Comparison of ENCODE assay signal across 18 cellular contexts in genomic region chr19:3315676-3315973, GRCh38. TPM values are rescaled to one million over a fixed set of nuclear protein-coding genes. Genes with fewer than 3 reads are reported as not detected.
A peak's percentile ranks its signal among the peaks of the same experiment; 100 is the strongest.
DNase-seq lines count a peak whose midpoint lies in the region; ATAC-seq, FAIRE-seq and TF ChIP-seq lines count a peak whose summit lies in the region.
"Had no signal": no experiment of that assay in that cellular context is flagged by ENCODE, and none has a peak within 500 bp of the region (broad histone marks: within the 10 kb centered on the region; RNA-seq: fewer than 3 reads in every experiment).

No MANE protein-coding gene starts in this region.

- DNase-seq in HepG2 (ENCODE audit: low spot score): no peak
- no peak for DNase-seq in right lobe of liver
- DNase-seq in T-helper 17 cell: no peak
- no peak for DNase-seq in omental fat pad (ENCODE audit: low spot score)
- DNase-seq in NK-92 (lab: John Stamatoyannopoulos, UW; ENCODE audit: unreplicated experiment): no peak
- no peak for DNase-seq in left ventricle myocardium inferior
- DNase-seq: 8988T; C1 segment of cervical spinal cord; Calu3; CD4-positive, alpha-beta memory T cell; COR-L47; DMS153; DND-41; GOT3 had no signal

- H3K27me3 ChIP-seq in HepG2 (ENCODE audit: control insufficient read depth in 1 of 2, insufficient read depth in 2 of 2, low read length in 2 of 2) (peaks cover 6 to 37% of the 10 kb centered on the region in 2 experiments; a peak in 3 of 5 replicates), right lobe of liver (no peaks in the 10 kb centered on the region), left ventricle myocardium inferior (ENCODE audit: low read depth) (peaks cover 96% of the 10 kb centered on the region)

- BruUV-seq in HepG2 (replicated peaks; lab: Mats Ljungman, UMichigan): no TSS peak

- no peak overlapping the region for H3K4me3 ChIP-seq in HepG2 (replicated peaks in 1 of 3; ENCODE audit: insufficient read depth in 1 of 3, low read depth in 2 of 3, low read length in 3 of 3)
- no peak overlapping the region for H3K4me3 ChIP-seq in right lobe of liver
- no peak overlapping the region for H3K4me3 ChIP-seq in left ventricle myocardium inferior
- H3K4me3 ChIP-seq: HAP-1 had no signal

- no peaks in the 10 kb centered on the region for H4K20me1 ChIP-seq in HepG2 (ENCODE audit: insufficient read depth, low read length)

- no peaks in the 10 kb centered on the region for H3K79me2 ChIP-seq in HepG2 (ENCODE audit: insufficient read depth, low read length)

- ATAC-seq in HepG2 (no peak), right lobe of liver (no peak), T-helper 17 cell (no peak), omental fat pad (ENCODE audit: low FRiP score) (peak; percentile 12)

- no peak overlapping the region for H3K4me3 Mint-ChIP-seq in T-helper 17 cell
- H3K4me3 Mint-ChIP-seq: CD4-positive, alpha-beta memory T cell had no signal

- H3K4me1 Mint-ChIP-seq in T-helper 17 cell: peaks cover 5% of the 10 kb centered on the region
- H3K4me1 Mint-ChIP-seq: CD4-positive, alpha-beta memory T cell had no signal

- in situ Hi-C loops in HepG2 (cut with HindIII; ENCODE audit: extremely low pct_ligation_motif_present, low pct_unique_long_range_greater_than_20kb): no loop called here

- WGBS in HepG2 (ENCODE audit: low lambda C conversion rate): 40% methylated on average over 3 of the region's 7 CpGs
- WGBS in right lobe of liver (ENCODE audit: insufficient coverage, low coverage, low lambda C conversion rate, missing lambda C conversion rate): 94% methylated on average over 5 of the region's 7 CpGs

- peaks cover 2% of the 10 kb centered on the region for H3K36me3 Mint-ChIP-seq in T-helper 17 cell (ENCODE audit: low read depth)
- H3K36me3 Mint-ChIP-seq: CD4-positive, alpha-beta memory T cell had no signal

- intact Hi-C loops in HepG2 (cut with micrococcal nuclease; ENCODE audit: unreplicated experiment) (no loop called here), right lobe of liver (cut with DNase I) (no loop called here), left ventricle myocardium inferior (cut with micrococcal nuclease) (no loop called here)

- H3K36me3 ChIP-seq in HepG2 (replicated peaks in 1 of 2; ENCODE audit: control insufficient read depth in 1 of 2, insufficient read depth in 2 of 2, low read length in 2 of 2) (no peaks in the 10 kb centered on the region), right lobe of liver (no peaks in the 10 kb centered on the region), left ventricle myocardium inferior (no peaks in the 10 kb centered on the region)
- H3K36me3 ChIP-seq: HAP-1 had no signal

- no peak for TF ChIP-seq RAD21 in HepG2 (CRISPR knock-in tag; IDR thresholded peaks at IDR 0.05)

- CTCF ChIA-PET in HepG2 (lab: Yijun Ruan, JAX; ENCODE audit: low intra/inter-chr PET ratio, low total read pairs): no interaction called here

- no peak overlapping the region for H2AFZ ChIP-seq in HepG2 (ENCODE audit: low read length)

- no peak overlapping the region for H3K27ac ChIP-seq in HepG2 (ENCODE audit: extremely low read length, insufficient read depth, low read length)
- H3K27ac ChIP-seq in right lobe of liver: no peak overlapping the region
- no peak overlapping the region for H3K27ac ChIP-seq in left ventricle myocardium inferior (replicated peaks)

- POLR2A ChIA-PET in HepG2 (lab: Yijun Ruan, JAX): no interaction called here

- FAIRE-seq in HepG2 (lab: Jason Lieb, UNC): no peak
- FAIRE-seq: G401.6, GM12892, H54 had no signal

- H3K4me1 ChIP-seq in HepG2 (ENCODE audit: insufficient read depth, low read length) (no peaks in the 10 kb centered on the region), right lobe of liver (no peaks in the 10 kb centered on the region), left ventricle myocardium inferior (no peaks in the 10 kb centered on the region)
- H3K4me1 ChIP-seq: HAP-1 had no signal

- H3K9me3 ChIP-seq in HepG2 (ENCODE audit: low read length) (no peaks in the 10 kb centered on the region), right lobe of liver (no peaks in the 10 kb centered on the region), T-helper 17 cell (ENCODE audit: control insufficient read depth, low read length, poor library complexity, severe bottlenecking) (no peaks in the 10 kb centered on the region), left ventricle myocardium inferior (replicated peaks) (no peaks in the 10 kb centered on the region)
- H3K9me3 ChIP-seq: HAP-1 had no signal

- TF ChIP-seq CTCF in HepG2 (CRISPR knock-in tag; IDR thresholded peaks at IDR 0.05) (no peak), right lobe of liver (IDR thresholded peaks at IDR 0.05) (no peak), omental fat pad (IDR thresholded peaks at IDR 0.05) (no peak), left ventricle myocardium inferior (IDR thresholded peaks at IDR 0.05; ENCODE audit: borderline replicate concordance) (no peak)

- H3K27ac Mint-ChIP-seq in T-helper 17 cell: peak overlapping the region; percentile 46

- H3K9ac ChIP-seq in HepG2 (ENCODE audit: insufficient read depth, low read depth, low read length): no peak overlapping the region

- TF ChIP-seq EP300 in HepG2 (IDR thresholded peaks at IDR 0.05; ENCODE audit: low read depth in 2 of 2, low read length in 2 of 2): no peak
- TF ChIP-seq EP300 in HepG2 (CRISPR knock-in tag; IDR thresholded peaks at IDR 0.05; ENCODE audit: borderline replicate concordance): no peak

- peaks cover 30% of the 10 kb centered on the region for H3K27me3 Mint-ChIP-seq in T-helper 17 cell

- H3K4me2 ChIP-seq in HepG2 (ENCODE audit: low read depth, low read length): no peak overlapping the region

- no peak for TF ChIP-seq POLR2A in HepG2 (IDR thresholded peaks at IDR 0.05; ENCODE audit: insufficient read depth in 1 of 2, low read depth in 2 of 2, low read length in 2 of 2)
- TF ChIP-seq POLR2A in right lobe of liver (IDR thresholded peaks at IDR 0.05): no peak

TF ChIP-seq in HepG2, 621 proteins besides CTCF, POLR2A, EP300 and RAD21:
- TF ChIP-seq ZNF768 (CRISPR knock-in tag; IDR thresholded peaks at IDR 0.05) (peak; percentile 97), RNF219 (CRISPR knock-in tag; IDR thresholded peaks at IDR 0.05) (no peak)
TF ChIP-seq in HepG2: peak in this region for 1.

RNA-seq across cellular contexts. Expression of gene NFIC, which starts 50.8 kb away (rescaled TPM):
- 2.5 and 2.9 TPM in 2 replicates for total RNA-seq in HepG2 (2016; rRNA removed; fragmentation: Illumina TruSeq; extraction: Trizol)
- 2.9 and 3.0 TPM in 2 replicates for total RNA-seq in HepG2 (2016; cell fraction: cytosol; rRNA removed; fragmentation: Illumina TruSeq; extraction: Trizol; ENCODE audit: low read depth)
- 3.0 and 3.2 TPM in 2 replicates for total RNA-seq in HepG2 (2016; cell fraction: insoluble cytoplasmic fraction; rRNA removed; fragmentation: Illumina TruSeq; extraction: Trizol)
- 2.5 and 2.9 TPM in 2 replicates for total RNA-seq in HepG2 (2016; cell fraction: membrane; rRNA removed; fragmentation: Illumina TruSeq; extraction: Trizol)
- 3.8 and 5.6 TPM in 2 replicates for total RNA-seq in HepG2 (2016; cell fraction: nucleus; rRNA removed; fragmentation: Illumina TruSeq; extraction: Trizol)
- 1.3 and 1.6 TPM in 2 replicates for polyA plus RNA-seq in HepG2 (2011; rRNA removed)
- 0.71 and 0.79 TPM in 2 replicates for polyA plus RNA-seq in HepG2 (2011; cell fraction: cytosol; rRNA removed)
- 5.1 and 8.1 TPM in 2 replicates for polyA plus RNA-seq in HepG2 (2011; cell fraction: nucleus; rRNA removed)
- polyA plus RNA-seq in HepG2 (2012): 5.9 and 8.4 TPM in 2 replicates
- polyA plus RNA-seq in HepG2 (2016; cell fraction: cytosol; fragmentation: Illumina TruSeq; extraction: Trizol; ENCODE audit: low read depth): 1.1 and 1.4 TPM in 2 replicates
- polyA plus RNA-seq in HepG2 (2016; cell fraction: insoluble cytoplasmic fraction; fragmentation: Illumina TruSeq; extraction: Trizol; ENCODE audit: low read depth): 8.2 and 9.6 TPM in 2 replicates
- 4.6 and 4.8 TPM in 2 replicates for polyA plus RNA-seq in HepG2 (2016; cell fraction: membrane; fragmentation: Illumina TruSeq; extraction: Trizol; ENCODE audit: low read depth)
- 7.4 and 9.8 TPM in 2 replicates for polyA plus RNA-seq in HepG2 (2016; cell fraction: nucleus; fragmentation: Illumina TruSeq; extraction: Trizol; ENCODE audit: insufficient read depth, low read depth)
- 5.3 and 16.7 TPM in 2 replicates for polyA minus RNA-seq in HepG2 (2011; rRNA and poly(A)+ RNA removed; ENCODE audit: low replicate concordance)
- polyA minus RNA-seq in HepG2 (2011; cell fraction: cytosol; rRNA and poly(A)+ RNA removed): 5.2 and 5.4 TPM in 2 replicates
- 5.1 and 5.3 TPM in 2 replicates for polyA minus RNA-seq in HepG2 (2011; cell fraction: nucleus; rRNA and poly(A)+ RNA removed)
- total RNA-seq in right lobe of liver: 100 to 1,000 TPM in 4 of 6 experiments, 10 to 100 TPM in 2; 94.6 to 168 (median 120) TPM
- total RNA-seq in T-helper 17 cell: 10 to 100 TPM; 29.0 to 29.3 TPM
- 10 to 100 TPM; 55.7 to 84.5 (median 65.5) TPM for total RNA-seq in omental fat pad
- 145 TPM for total RNA-seq in left ventricle myocardium inferior
